Comparison of ENCODE assay signal across 1 cellular context in genomic region chr2:67844024-67844540, GRCh38.
TF ChIP-seq lines count a peak whose summit lies in the region.

No MANE protein-coding gene starts in this region.

TF ChIP-seq in IMR-90, 13 proteins besides CTCF, POLR2A, EP300 and RAD21:
- TF ChIP-seq CEBPB (IDR thresholded peaks at IDR 0.05; ENCODE audit: low read depth, low read length) (no peak), MXI1 (IDR thresholded peaks at IDR 0.05; ENCODE audit: borderline replicate concordance, low read depth, low read length) (no peak), SMC3 (IDR thresholded peaks at IDR 0.05; ENCODE audit: low read depth, low read length) (no peak), MAZ (IDR thresholded peaks at IDR 0.05; ENCODE audit: borderline replicate concordance, low read depth, low read length) (no peak), RFX5 (IDR thresholded peaks at IDR 0.05; ENCODE audit: low read depth, low read length) (no peak), FOS (IDR thresholded peaks at IDR 0.05; ENCODE audit: low read depth, low read length) (no peak)
TF ChIP-seq in IMR-90: peak in this region for 0.
